Comparison of ENCODE assay signal across 8 cellular contexts in the genomic region with DNA sequence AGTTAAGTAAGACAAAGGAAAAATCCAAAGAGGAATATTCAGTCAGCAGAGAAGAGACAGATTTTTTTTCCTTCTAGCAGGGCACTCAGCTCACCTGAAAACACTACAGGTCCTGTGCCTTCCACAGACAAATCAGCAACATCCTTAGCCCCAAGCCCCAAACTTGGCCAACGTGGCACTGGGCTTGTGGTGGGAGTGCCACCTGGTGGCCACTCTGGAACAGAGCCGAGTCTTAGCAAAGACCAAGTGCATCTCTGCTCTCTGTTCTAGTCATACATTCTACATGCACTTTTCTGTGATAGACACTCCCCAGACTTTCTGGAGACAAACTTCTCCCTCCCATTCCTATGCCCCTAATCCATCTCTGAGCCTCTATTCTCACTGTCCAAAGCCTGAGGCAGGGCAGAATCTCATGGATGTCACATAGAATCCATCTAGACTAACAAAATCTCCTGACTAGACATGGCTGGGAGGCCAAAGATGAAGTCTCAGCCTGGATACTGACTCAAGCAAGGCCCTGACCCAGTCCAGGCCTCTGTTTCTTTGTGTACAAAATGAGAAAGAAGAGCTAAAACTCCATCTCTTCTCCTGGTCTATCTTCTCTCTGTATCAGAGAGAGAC. TPM values are rescaled to one million over a fixed set of nuclear protein-coding genes. Genes with fewer than 3 reads are reported as not detected.
A peak's percentile ranks its signal among the peaks of the same experiment; 100 is the strongest.
DNase-seq lines count a peak whose midpoint lies in the region; ATAC-seq and TF ChIP-seq lines count a peak whose summit lies in the region.

No MANE protein-coding gene starts in this region.

- no peaks in the 10 kb centered on the region for H3K9me3 Mint-ChIP-seq in mesothelial cell of epicardium

- H3K4me3 Mint-ChIP-seq in mesothelial cell of epicardium: no peak overlapping the region

- peaks cover 22% of the 10 kb centered on the region for H3K4me1 Mint-ChIP-seq in mesothelial cell of epicardium

- no peaks in the 10 kb centered on the region for H3K36me3 Mint-ChIP-seq in mesothelial cell of epicardium

- H3K27ac ChIP-seq in HL-60 (replicated peaks): no peak overlapping the region
- no peak overlapping the region for H3K27ac ChIP-seq in effector memory CD4-positive, alpha-beta T cell (ENCODE audit: insufficient read depth, low read length, poor library complexity, severe bottlenecking)

- H3K9me3 ChIP-seq in effector memory CD4-positive, alpha-beta T cell (ENCODE audit: control insufficient read depth, low read length): no peaks in the 10 kb centered on the region

- no peak overlapping the region for H3K27ac Mint-ChIP-seq in mesothelial cell of epicardium

- no peaks in the 10 kb centered on the region for H3K27me3 ChIP-seq in HL-60 (ENCODE audit: insufficient read depth, poor library complexity, severe bottlenecking)
- no peaks in the 10 kb centered on the region for H3K27me3 ChIP-seq in effector memory CD4-positive, alpha-beta T cell (replicated peaks; ENCODE audit: control insufficient read depth, insufficient read depth, low read length, poor library complexity, severe bottlenecking)

- TF ChIP-seq CTCF in HL-60 (IDR thresholded peaks at IDR 0.05; ENCODE audit: insufficient read depth, low read length) (peak; percentile 90), mesothelial cell of epicardium (IDR thresholded peaks at IDR 0.05; ENCODE audit: unreplicated experiment) (peak; percentile 84)

- DNase-seq in Daoy (ENCODE audit: low read depth) (peak; percentile 84), HL-60 (ENCODE audit: low read depth in 1 of 2, low spot score in 1 of 2) (peak; percentile 47 to 67), NOMO-1 treated with dmso at 0.1 percent for 144 hours (lab: John Stamatoyannopoulos, UW; ENCODE audit: unreplicated experiment) (peak; percentile 18), mesothelial cell of epicardium (ENCODE audit: low spot score in 2 of 2, unreplicated experiment in 2 of 2) (peak; percentile 55 to 81)
- DNase-seq in activated CD8-positive, alpha-beta memory T cell treated with anti-CD3 and anti-CD28 coated beads for 48 hours (ENCODE audit: low read depth in 2 of 3, low spot score in 2 of 3): peak in 2 of 3 experiments; percentile 50 to 53
- peak; percentile 41 to 56 (median 48) for DNase-seq in effector memory CD4-positive, alpha-beta T cell
- DNase-seq in stimulated activated CD8-positive, alpha-beta memory T cell treated with anti-CD3 and anti-CD28 coated beads, Interleukin-4, amount 100 ng/mL, for 4 hours (ENCODE audit: low read depth in 2 of 2, low spot score in 1 of 2): peak; percentile 56 to 60

- H3K27me3 Mint-ChIP-seq in mesothelial cell of epicardium (ENCODE audit: low read depth): peaks cover 10% of the 10 kb centered on the region

- H3K4me3 ChIP-seq in HL-60 (replicated peaks; ENCODE audit: insufficient read depth, low read length): no peak overlapping the region
- no peak overlapping the region for H3K4me3 ChIP-seq in effector memory CD4-positive, alpha-beta T cell (ENCODE audit: insufficient read depth, low read depth, low read length, poor library complexity, severe bottlenecking)

- no peaks in the 10 kb centered on the region for H3K36me3 ChIP-seq in effector memory CD4-positive, alpha-beta T cell (ENCODE audit: control insufficient read depth, insufficient read depth, low read length)

- H3K4me1 ChIP-seq in effector memory CD4-positive, alpha-beta T cell (ENCODE audit: control insufficient read depth, insufficient read depth, low read length, poor library complexity, severe bottlenecking): peaks cover 5% of the 10 kb centered on the region

- no peak for ATAC-seq in HG03520 (IDR thresholded peaks at IDR 0.05; ENCODE audit: unreplicated experiment)

RNA-seq across cellular contexts. Expression of gene SEMA7A, which starts 5.0 kb away (rescaled TPM):
- 36.2 and 48.3 TPM in 2 replicates for total RNA-seq in Daoy (2014; rRNA removed; shearing (Covaris generic))
- total RNA-seq in mesothelial cell of epicardium: 4.6 to 6.0 TPM (median 5.0 TPM) in 3 replicates

RNA-seq across cellular contexts. Expression of gene UBL7, which starts 22.2 kb away (rescaled TPM):
- 109 and 115 TPM in 2 replicates for total RNA-seq in Daoy (2014; rRNA removed; shearing (Covaris generic))
- 43.2 to 49.6 TPM (median 47.1 TPM) in 3 replicates for total RNA-seq in mesothelial cell of epicardium

Comparison
In these comparisons a context has a peak if more than half of its experiments do, and no peak if none do; other contexts are left out.
1. DNase-seq: peak in every context shown above with its lines; median percentile 84 in Daoy; 68 in mesothelial cell of epicardium; 58 in stimulated activated CD8-positive, alpha-beta memory T cell treated with anti-CD3 and anti-CD28 coated beads, Interleukin-4, amount 100 ng/mL, for 4 hours; 57 in HL-60; 52 in activated CD8-positive, alpha-beta memory T cell treated with anti-CD3 and anti-CD28 coated beads for 48 hours; 48 in effector memory CD4-positive, alpha-beta T cell; 18 in NOMO-1 treated with dmso at 0.1 percent for 144 hours.